ENCODE assay signal across 1 cellular context in genomic region chr9:132768932-132769894, GRCh38.
TF ChIP-seq lines count a peak whose summit lies in the region.

No MANE protein-coding gene starts in this region.

TF ChIP-seq in GM12878, 131 proteins besides CTCF, POLR2A, EP300 and RAD21 (continued from another document):
- no peak for TF ChIP-seq ELK1 (IDR thresholded peaks at IDR 0.05; ENCODE audit: low read depth, low read length)
- no peak for TF ChIP-seq ZSCAN29 (IDR thresholded peaks at IDR 0.05)
- TF ChIP-seq ZBTB11 (CRISPR knock-in tag; IDR thresholded peaks at IDR 0.05), result no peak
- TF ChIP-seq MTA3 (IDR thresholded peaks at IDR 0.05; ENCODE audit: borderline replicate concordance, low read length), result no peak
- no peak for TF ChIP-seq ZBED1 (IDR thresholded peaks at IDR 0.05; ENCODE audit: borderline replicate concordance)
- TF ChIP-seq NRF1 (conservative IDR thresholded peaks at IDR 0.05; ENCODE audit: low read depth, low read length), result no peak
- no peak for TF ChIP-seq NR2C2 (IDR thresholded peaks at IDR 0.05; ENCODE audit: borderline replicate concordance, control insufficient read depth, insufficient read length, low read depth)
- TF ChIP-seq ZNF217 (IDR thresholded peaks at IDR 0.05), result no peak
- TF ChIP-seq USF1 (IDR thresholded peaks at IDR 0.05; ENCODE audit: borderline replicate concordance, extremely low read length, insufficient read depth, low read depth, low read length), result no peak
- TF ChIP-seq PKNOX1 (IDR thresholded peaks at IDR 0.05), result no peak; the same call in 1 of the 2 replicates
- 0 out of 4 replicates have a peak, but pooled peaks of 1 of the 2 experiments have one; percentile 13 for TF ChIP-seq IKZF2 (IDR thresholded peaks at IDR 0.05)
- no peak for TF ChIP-seq MEF2A (IDR thresholded peaks at IDR 0.05; ENCODE audit: insufficient read depth, low read depth, low read length)
- TF ChIP-seq NR2F1 (conservative IDR thresholded peaks at IDR 0.05), result 0 out of 2 replicates have a peak, but pooled peaks have one; percentile 10
- no peak for TF ChIP-seq CREM (IDR thresholded peaks at IDR 0.05; ENCODE audit: low read depth)
- 0 out of 2 replicates have a peak, but pooled peaks have one; percentile 18 for TF ChIP-seq NBN (IDR thresholded peaks at IDR 0.05)
- TF ChIP-seq CEBPB (IDR thresholded peaks at IDR 0.05; ENCODE audit: borderline replicate concordance in 1 of 2, low read depth in 2 of 2, low read length in 2 of 2), result no peak
- TF ChIP-seq TCF3 (IDR thresholded peaks at IDR 0.05; ENCODE audit: borderline replicate concordance, insufficient read depth, low read depth, low read length), result no peak
- TF ChIP-seq PRDM15 (CRISPR knock-in tag; IDR thresholded peaks at IDR 0.05), result no peak
- TF ChIP-seq MYC (IDR thresholded peaks at IDR 0.05; ENCODE audit: insufficient read depth, insufficient read length, insufficient replicate concordance, low read length, severe bottlenecking), result no peak
- no peak for TF ChIP-seq ZNF24 (IDR thresholded peaks at IDR 0.05)
- no peak for TF ChIP-seq NKRF (conservative IDR thresholded peaks at IDR 0.05)
- no peak for TF ChIP-seq CHD2 (IDR thresholded peaks at IDR 0.05; ENCODE audit: borderline replicate concordance, low read depth, low read length)
- no peak for TF ChIP-seq PBX3 (IDR thresholded peaks at IDR 0.05; ENCODE audit: insufficient replicate concordance, low read depth, low read length)
- TF ChIP-seq KLF5 (IDR thresholded peaks at IDR 0.05; ENCODE audit: partially characterized antibody), result no peak
- TF ChIP-seq SPI1 (IDR thresholded peaks at IDR 0.05; ENCODE audit: borderline replicate concordance, insufficient read depth, low read depth, low read length), result peak; percentile 30; the same call in 1 of the 2 replicates
- TF ChIP-seq ZBTB4 (CRISPR knock-in tag; IDR thresholded peaks at IDR 0.05), result no peak
- peak; percentile 52; the same call in 1 of the 3 replicates for TF ChIP-seq POU2F2 (IDR thresholded peaks at IDR 0.05; ENCODE audit: borderline replicate concordance, low read depth, low read length)
- no peak for TF ChIP-seq KDM1A (IDR thresholded peaks at IDR 0.05; ENCODE audit: borderline replicate concordance)
- no peak; the same call in 1 of the 2 replicates for TF ChIP-seq SMC3 (IDR thresholded peaks at IDR 0.05; ENCODE audit: borderline replicate concordance, low read length)
- TF ChIP-seq BRCA1 (IDR thresholded peaks at IDR 0.05; ENCODE audit: low read depth, low read length), result no peak
- no peak for TF ChIP-seq RELA (IDR thresholded peaks at IDR 0.05; ENCODE audit: borderline replicate concordance, partially characterized antibody)
